Comparison of ENCODE assay signal across 23 cellular contexts in the genomic region with DNA sequence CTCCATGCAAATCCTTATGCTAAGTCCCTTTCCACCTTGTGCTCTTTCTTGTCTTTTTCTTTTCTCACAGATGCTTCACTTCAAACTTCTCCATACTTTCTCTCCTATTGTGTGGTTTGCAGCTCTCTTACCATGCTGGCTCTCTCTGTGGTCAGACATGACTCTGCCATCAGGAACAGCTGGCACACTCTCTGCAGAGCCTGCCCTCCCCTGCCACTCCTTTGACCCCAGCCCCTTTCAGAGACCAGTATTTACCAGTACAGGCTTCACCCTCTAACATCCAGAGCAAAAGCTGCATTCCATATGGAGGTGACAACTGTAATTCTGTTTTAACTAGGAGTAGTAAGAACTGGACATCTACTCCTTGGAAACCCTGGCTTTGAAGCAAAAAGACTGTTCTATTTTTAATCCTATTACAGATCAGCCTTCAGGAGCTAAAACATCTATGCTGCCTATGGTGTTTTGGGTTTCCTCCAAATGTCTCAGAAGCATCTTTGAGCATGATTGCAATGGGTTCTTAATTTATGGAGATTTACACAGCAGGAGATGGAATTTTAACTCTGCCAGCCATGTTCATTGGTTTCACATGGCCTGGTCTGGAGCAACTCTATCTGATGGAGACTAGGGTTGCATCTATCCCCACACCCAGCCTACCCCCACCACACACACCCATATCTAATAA.
"Had no signal": no experiment of that assay in that cellular context is flagged by ENCODE, and none has a peak within 500 bp of the region (broad histone marks: within the 10 kb centered on the region; RNA-seq: fewer than 3 reads in every experiment).

No MANE protein-coding gene starts in this region.

- H3K9me2 ChIP-seq: SK-N-SH had no signal

- H3K4me1 ChIP-seq: adrenal gland, body of pancreas, breast epithelium, SJSA1 had no signal

- H3K4me2 ChIP-seq: KMS-11, SK-N-SH had no signal

- H3K4me3 ChIP-seq: adrenal gland, body of pancreas, breast epithelium, SJSA1 had no signal

- H3K36me3 ChIP-seq: adrenal gland, breast epithelium, SJSA1 had no signal

- H3K27ac ChIP-seq: adrenal gland, body of pancreas, breast epithelium, KMS-11, SJSA1 had no signal

- H3K9ac ChIP-seq: KMS-11, SK-N-SH had no signal

- H3K9me3 ChIP-seq: adrenal gland, body of pancreas, breast epithelium, SJSA1, SK-N-SH had no signal

- DNase-seq: activated CD4-positive, alpha-beta memory T cell treated with anti-CD3 and anti-CD28 coated beads for 36 hours; activated CD4-positive, alpha-beta T cell treated with anti-CD3 and anti-CD28 coated beads for 36 hours; activated CD4-positive, alpha-beta T cell treated with anti-CD3 and anti-CD28 coated beads, Interleukin-2, amount 10 ng/mL, durations not matched to agents 7 days and 5 days; activated CD8-positive, alpha-beta memory T cell treated with anti-CD3 and anti-CD28 coated beads, Interleukin-2, amount 50 U/mL, for 4 hours; activated gamma-delta T cell treated with Interleukin-2 at 50 U/mL for 16 hours; activated naive CD4-positive, alpha-beta T cell treated with anti-CD3 and anti-CD28 coated beads for 36 hours; activated T-cell treated with anti-CD3 and anti-CD28 coated beads for 4 hours; activated T-cell treated with anti-CD3 and anti-CD28 coated beads, Interleukin-2, amount 50 U/mL, for 4 hours; adrenal gland; body of pancreas; NCI-H1092 treated with DMSO at 0.1 percent for 48 hours; NCI-H1417; NCI-H146; NCI-H187 treated with DMSO at 0.1 percent for 48 hours; NCI-H2081; NCI-H2171 treated with DMSO at 0.1 percent for 48 hours; NCI-H2227 treated with DMSO at 0.1 percent for 48 hours; NCI-H82; SHP77; SK-N-SH had no signal

- H3K27me3 ChIP-seq: adrenal gland, body of pancreas, breast epithelium, SJSA1 had no signal
